In the genomic region with DNA sequence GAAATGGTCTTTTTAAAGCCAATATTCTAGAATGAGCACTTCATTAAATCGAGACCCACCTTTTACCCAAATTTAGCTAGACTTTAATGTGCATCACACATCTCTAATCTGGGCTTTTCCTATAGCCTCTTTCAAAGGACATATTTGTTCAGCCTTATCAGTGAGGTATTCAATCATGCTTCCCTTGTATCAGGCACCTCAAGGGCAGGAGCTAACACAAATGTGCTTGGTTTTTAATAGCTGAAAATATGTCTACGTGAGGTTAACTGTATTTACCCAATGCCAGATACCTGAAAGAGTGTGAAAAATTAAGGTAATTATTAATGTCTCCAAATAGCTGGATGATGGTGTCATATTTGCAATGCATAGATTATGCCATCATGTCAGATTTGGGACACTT, we compare ENCODE assay signal across 27 cellular contexts.
"Had no signal": no experiment of that assay in that cellular context is flagged by ENCODE, and none has a peak within 500 bp of the region (broad histone marks: within the 10 kb centered on the region; RNA-seq: fewer than 3 reads in every experiment).

No MANE protein-coding gene starts in this region.

- ATAC-seq: stimulated activated effector memory CD8-positive, alpha-beta T cell treated with anti-CD3 and anti-CD28 coated beads, Interleukin-12 subunit alpha, Interleukin-12 subunit beta, amount 100 ng/mL, for 72 hours; stimulated activated memory B cell treated with anti-CD40 and anti-IgM and Interleukin-4, amounts not matched to agents 10 μg/mL and 1 μg/mL and 100 μg/mL, for 72 hours; stimulated activated naive B cell treated with anti-CD40 and anti-IgM and Interleukin-4, amounts not matched to agents 10 μg/mL and 1 μg/mL and 100 μg/mL, for 72 hours; stimulated activated naive CD8-positive, alpha-beta T cell treated with anti-CD3 and anti-CD28 coated beads, Interleukin-15, amount 100 ng/mL, for 72 hours; stimulated activated naive CD8-positive, alpha-beta T cell treated with anti-CD3 and anti-CD28 coated beads, Interleukin-15, Interleukin-2, amounts not matched to agents 100 U/mL and 50 U/mL, for 24 hours; upper lobe of right lung had no signal

- H3K9me3 ChIP-seq: stomach, suprapubic skin, testis, thoracic aorta, thyroid gland, tibial artery, tibial nerve, transverse colon, upper lobe of left lung, upper lobe of right lung, uterus, vagina had no signal

- H3K4me1 ChIP-seq: testis, thyroid gland, tibial artery, tibial nerve, upper lobe of left lung, upper lobe of right lung, uterus had no signal

- H3K4me3 ChIP-seq: stomach, suprapubic skin, testis, thoracic aorta, thyroid gland, tibial artery, tibial nerve, transverse colon, upper lobe of left lung, upper lobe of right lung, uterus, vagina had no signal

- H3K36me3 ChIP-seq: stomach, suprapubic skin, thoracic aorta, thyroid gland, tibial artery, tibial nerve, transverse colon, upper lobe of left lung, upper lobe of right lung, uterus, vagina had no signal

- FAIRE-seq: urothelium cell line had no signal

- H3K27me3 ChIP-seq: stomach, suprapubic skin, testis, thyroid gland, tibial artery, tibial nerve, transverse colon, upper lobe of left lung, upper lobe of right lung, uterus, vagina had no signal

- H3K27ac ChIP-seq: stomach, suprapubic skin, testis, thoracic aorta, thyroid gland, tibial artery, tibial nerve, transverse colon, upper lobe of left lung, upper lobe of right lung, uterus, vagina had no signal

- DNase-seq: stimulated activated CD4-positive, alpha-beta T cell treated with anti-CD3 and anti-CD28 coated beads, Interleukin-2, amount 100 ng/mL, for 48 hours; stimulated activated CD4-positive, alpha-beta T cell treated with anti-CD3 and anti-CD28 coated beads, Interleukin-4, amount 100 ng/mL, for 1 hour; stimulated activated CD4-positive, alpha-beta T cell treated with anti-CD3 and anti-CD28 coated beads, Interleukin-4, amount 100 ng/mL, for 24 hours; stimulated activated CD4-positive, alpha-beta T cell treated with anti-CD3 and anti-CD28 coated beads, Interleukin-4, amount 100 ng/mL, for 4 hours; stimulated activated CD8-positive, alpha-beta memory T cell treated with anti-CD3 and anti-CD28 coated beads, Interleukin-4, amount 100 ng/mL, for 48 hours; stimulated activated naive B cell treated with anti-CD40 and anti-IgM and Interleukin-4, amounts not matched to agents 10 μg/mL and 1 μg/mL and 100 μg/mL, for 72 hours; stimulated activated naive CD4-positive, alpha-beta T cell; stimulated activated naive CD4-positive, alpha-beta T cell treated with Interleukin-2 at 50 U/mL for 16 hours; stimulated activated naive CD8-positive, alpha-beta T cell treated with anti-CD3 and anti-CD28 coated beads, Interleukin-15, amount 100 ng/mL, for 72 hours; stimulated activated naive CD8-positive, alpha-beta T cell treated with anti-CD3 and anti-CD28 coated beads, Interleukin-15, Interleukin-2, amounts not matched to agents 100 U/mL and 50 U/mL, for 24 hours; stomach; substantia nigra; testis; thyroid gland; tibial artery; transverse colon; trophoblast cell; upper lobe of left lung; upper lobe of right lung; uterus had no signal
